Comparison of ENCODE assay signal across 8 cellular contexts in genomic region chrX:20217279-20217678, GRCh38. TPM values are rescaled to one million over a fixed set of nuclear protein-coding genes. Genes with fewer than 3 reads are reported as not detected.
DNase-seq lines count a peak whose midpoint lies in the region; ATAC-seq, FAIRE-seq and TF ChIP-seq lines count a peak whose summit lies in the region.

No MANE protein-coding gene starts in this region.

- no peaks in the 10 kb centered on the region for H3K36me3 ChIP-seq in heart right ventricle

- peak in 5 of 8 donors; percentile 33 to 64 (median 57) for ATAC-seq in heart right ventricle
- ATAC-seq in GM21360 (IDR thresholded peaks at IDR 0.05; ENCODE audit: unreplicated experiment), result no peak

- CTCF ChIA-PET in RWPE1 (lab: Yijun Ruan, JAX), result no interaction called here

- H3K27ac ChIP-seq in heart right ventricle, result peak overlapping the region in 8 of 10 donors; percentile 18 to 83 (median 68)
- no peak overlapping the region for H3K27ac ChIP-seq in RWPE1

- intact Hi-C loops in heart right ventricle (cut with DNase I), result loop anchor here in 2 of 10 donors (5.0 kb wide), 1 partner anchor 50 kb away; the partner anchor contains the start of gene RPS6KA3 (in 2 of the 2)
- intact Hi-C loops in cardiac septum (cut with DNase I), result no loop called here

- POLR2A ChIA-PET in RWPE1 (lab: Yijun Ruan, JAX; ENCODE audit: low non-redundant PET), result no interaction called here

- H3K4me3 ChIP-seq in heart right ventricle (peak overlapping the region in 9 of 10 donors; percentile 17 to 52 (median 41)), fibroblast of pulmonary artery (replicated peaks; ENCODE audit: low read depth, low read length) (peak overlapping the region; percentile 11)

- H3K4me1 ChIP-seq in heart right ventricle, result peaks cover 0 to 45% (median 19%) of the 10 kb centered on the region in 9 donors

- WGBS in heart right ventricle, 2 donors, result 31 to 52% methylated on average over 1 of the region's 1 CpG

- no peak for DNase-seq in heart right ventricle
- DNase-seq in cardiac septum (ENCODE audit: low spot score), result no peak
- peak; percentile 20 for DNase-seq in RWPE1 (ENCODE audit: low spot score)
- DNase-seq in fibroblast of pulmonary artery (ENCODE audit: low read depth), result peak; percentile 77
- DNase-seq in urothelium cell line (ENCODE audit: low spot score), result peak; percentile 1
- no peak for DNase-seq in SHP77 (lab: John Stamatoyannopoulos, UW)
- DNase-seq in MV-4-11 (lab: John Stamatoyannopoulos, UW), result no peak

- no peaks in the 10 kb centered on the region for H3K9me3 ChIP-seq in heart right ventricle

- no peak for FAIRE-seq in urothelium cell line (lab: Jason Lieb, UNC)

- H3K27me3 ChIP-seq in heart right ventricle, result peaks cover 0 to 49% (median 0%) of the 10 kb centered on the region in 7 donors

- TF ChIP-seq CTCF in heart right ventricle (IDR thresholded peaks at IDR 0.05) (no peak), RWPE1 (conservative IDR thresholded peaks at IDR 0.05; ENCODE audit: low read depth) (no peak), fibroblast of pulmonary artery (IDR thresholded peaks at IDR 0.05; ENCODE audit: low read length, missing control alignments) (no peak)

RNA-seq across cellular contexts. Expression of gene RPS6KA3, which starts 49.4 kb away (rescaled TPM):
- total RNA-seq in heart right ventricle (10 to 100 TPM; 22.4 to 42.5 (median 35.1) TPM), cardiac septum (40.4 TPM)
- 10 to 100 TPM in 1 of 2 donors, 1 to 10 TPM in 1; 6.7 to 14.8 TPM for polyA plus RNA-seq in heart right ventricle

Comparison
In these comparisons a context has a peak if more than half of its experiments do, and no peak if none do; other contexts are left out.
1. DNase-seq: peak in RWPE1 (single experiment), fibroblast of pulmonary artery (single experiment) and urothelium cell line (single experiment); none in heart right ventricle (0 of 2), cardiac septum (single experiment), SHP77 (0 of 2) and MV-4-11 (single experiment).